ENCODE assay signal across 17 cellular contexts in the genomic region with DNA sequence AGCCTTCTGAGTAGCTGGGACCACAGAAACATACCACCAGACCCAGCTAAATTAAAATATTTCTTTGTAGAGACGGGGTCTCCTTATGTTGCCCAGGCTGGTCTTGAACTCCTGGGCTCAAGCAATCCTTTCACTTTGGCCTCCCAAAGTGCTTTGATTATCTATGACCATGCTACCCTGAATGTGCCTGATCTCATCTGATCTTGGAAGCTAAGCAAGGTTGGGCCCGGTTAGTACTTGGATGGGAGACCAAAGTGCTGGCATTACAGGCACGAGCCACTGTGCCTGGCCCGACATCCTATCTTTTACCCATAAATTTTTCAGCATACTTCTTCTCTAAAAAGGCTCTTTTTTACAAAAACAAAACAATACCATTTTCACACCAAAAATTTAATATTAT.
A peak's percentile ranks its signal among the peaks of the same experiment; 100 is the strongest.
DNase-seq lines count a peak whose midpoint lies in the region; ATAC-seq, FAIRE-seq and TF ChIP-seq lines count a peak whose summit lies in the region.
"Had no signal": no experiment of that assay in that cellular context is flagged by ENCODE, and none has a peak within 500 bp of the region (broad histone marks: within the 10 kb centered on the region; RNA-seq: fewer than 3 reads in every experiment).

No MANE protein-coding gene starts in this region.

- TF ChIP-seq CTCF in HepG2 (CRISPR knock-in tag; IDR thresholded peaks at IDR 0.05) (no peak), right lobe of liver (IDR thresholded peaks at IDR 0.05) (no peak), mesothelial cell of epicardium (IDR thresholded peaks at IDR 0.05; ENCODE audit: unreplicated experiment) (no peak)

- H3K9me3 Mint-ChIP-seq in activated T-helper 17 cell treated with anti-CD3 and anti-CD28 coated beads, Interleukin-2, amount 50 U/mL, for 72 hours: peaks cover 4% of the 10 kb centered on the region
- H3K9me3 Mint-ChIP-seq in mesothelial cell of epicardium: no peaks in the 10 kb centered on the region
- no peaks in the 10 kb centered on the region for H3K9me3 Mint-ChIP-seq in stimulated activated effector memory CD8-positive, alpha-beta T cell treated with anti-CD3 and anti-CD28 coated beads, Interleukin-12 subunit alpha, Interleukin-12 subunit beta, amount 100 ng/mL, for 72 hours
- H3K9me3 Mint-ChIP-seq: CD8-positive, alpha-beta T cell had no signal

- H3K4me3 ChIP-seq in HepG2 (replicated peaks in 1 of 3; ENCODE audit: insufficient read depth in 1 of 3, low read depth in 2 of 3, low read length in 3 of 3) (no peak overlapping the region), right lobe of liver (no peak overlapping the region)

- no peaks in the 10 kb centered on the region for H4K20me1 ChIP-seq in HepG2 (ENCODE audit: insufficient read depth, low read length)

- H3K27ac Mint-ChIP-seq in activated T-helper 17 cell treated with anti-CD3 and anti-CD28 coated beads, Interleukin-2, amount 50 U/mL, for 72 hours: no peak overlapping the region
- peak overlapping the region; percentile 47 for H3K27ac Mint-ChIP-seq in mesothelial cell of epicardium
- H3K27ac Mint-ChIP-seq in stimulated activated effector memory CD8-positive, alpha-beta T cell treated with anti-CD3 and anti-CD28 coated beads, Interleukin-12 subunit alpha, Interleukin-12 subunit beta, amount 100 ng/mL, for 72 hours: no peak overlapping the region
- H3K27ac Mint-ChIP-seq: CD8-positive, alpha-beta T cell had no signal

- no peak overlapping the region for H3K9ac ChIP-seq in HepG2 (ENCODE audit: insufficient read depth, low read depth, low read length)

- intact Hi-C loops in HepG2 (cut with micrococcal nuclease; ENCODE audit: unreplicated experiment): no loop called here
- intact Hi-C loops in right lobe of liver (cut with DNase I): no loop called here

- H3K4me2 ChIP-seq in HepG2 (ENCODE audit: low read depth, low read length): no peak overlapping the region

- TF ChIP-seq EP300 in HepG2 (IDR thresholded peaks at IDR 0.05; ENCODE audit: low read depth in 2 of 2, low read length in 2 of 2): no peak
- TF ChIP-seq EP300 in HepG2 (CRISPR knock-in tag; IDR thresholded peaks at IDR 0.05; ENCODE audit: borderline replicate concordance): no peak

- no peaks in the 10 kb centered on the region for H3K4me1 Mint-ChIP-seq in activated T-helper 17 cell treated with anti-CD3 and anti-CD28 coated beads, Interleukin-2, amount 50 U/mL, for 72 hours
- H3K4me1 Mint-ChIP-seq in mesothelial cell of epicardium: peaks cover 19% of the 10 kb centered on the region
- peaks cover 5% of the 10 kb centered on the region for H3K4me1 Mint-ChIP-seq in stimulated activated effector memory CD8-positive, alpha-beta T cell treated with anti-CD3 and anti-CD28 coated beads, Interleukin-12 subunit alpha, Interleukin-12 subunit beta, amount 100 ng/mL, for 72 hours

- FAIRE-seq in HepG2 (lab: Jason Lieb, UNC): no peak
- FAIRE-seq in GM12891 (lab: Jason Lieb, UNC): no peak

- H3K4me1 ChIP-seq in HepG2 (ENCODE audit: insufficient read depth, low read length) (no peaks in the 10 kb centered on the region), right lobe of liver (no peaks in the 10 kb centered on the region)

- ATAC-seq in HepG2 (no peak), right lobe of liver (no peak)
- no peak for ATAC-seq in activated T-helper 17 cell treated with anti-CD3 and anti-CD28 coated beads, Interleukin-2, amount 50 U/mL, for 72 hours (replicated peaks)
- no peak for ATAC-seq in stimulated activated effector memory CD8-positive, alpha-beta T cell treated with anti-CD3 and anti-CD28 coated beads, Interleukin-12 subunit alpha, Interleukin-12 subunit beta, amount 100 ng/mL, for 72 hours
- ATAC-seq: CD8-positive, alpha-beta T cell; Right ventricle myocardium inferior had no signal

- CTCF ChIA-PET in HepG2 (lab: Yijun Ruan, JAX; ENCODE audit: low intra/inter-chr PET ratio, low total read pairs): no interaction called here

- H3K79me2 ChIP-seq in HepG2 (ENCODE audit: insufficient read depth, low read length): no peaks in the 10 kb centered on the region

- in situ Hi-C loops in HepG2 (cut with HindIII; ENCODE audit: extremely low pct_ligation_motif_present, low pct_unique_long_range_greater_than_20kb): no loop called here

- no TSS peak for BruUV-seq in HepG2 (replicated peaks; lab: Mats Ljungman, UMichigan)

- H3K27me3 ChIP-seq in HepG2 (ENCODE audit: control insufficient read depth in 1 of 2, insufficient read depth in 2 of 2, low read length in 2 of 2) (no peaks in the 10 kb centered on the region), right lobe of liver (no peaks in the 10 kb centered on the region)
- H3K27me3 ChIP-seq: BE2C had no signal

- no peak overlapping the region for H3K27ac ChIP-seq in HepG2 (ENCODE audit: extremely low read length, insufficient read depth, low read length)
- no peak overlapping the region for H3K27ac ChIP-seq in right lobe of liver

- peaks cover 32% of the 10 kb centered on the region for H3K36me3 Mint-ChIP-seq in activated T-helper 17 cell treated with anti-CD3 and anti-CD28 coated beads, Interleukin-2, amount 50 U/mL, for 72 hours (ENCODE audit: low read depth)
- peaks cover 8% of the 10 kb centered on the region for H3K36me3 Mint-ChIP-seq in mesothelial cell of epicardium
- H3K36me3 Mint-ChIP-seq in stimulated activated effector memory CD8-positive, alpha-beta T cell treated with anti-CD3 and anti-CD28 coated beads, Interleukin-12 subunit alpha, Interleukin-12 subunit beta, amount 100 ng/mL, for 72 hours: no peaks in the 10 kb centered on the region

- H2AFZ ChIP-seq in HepG2 (ENCODE audit: low read length): no peak overlapping the region

- 96% methylated on average over 4 of the region's 4 CpGs for WGBS in HepG2 (ENCODE audit: low lambda C conversion rate)
- whole genome bisulfite sequencing in right lobe of liver (ENCODE audit: insufficient coverage, low coverage, low lambda C conversion rate, missing lambda C conversion rate): 95% methylated on average over 4 of the region's 4 CpGs

- H3K9me3 ChIP-seq in HepG2 (ENCODE audit: low read length) (no peaks in the 10 kb centered on the region), right lobe of liver (no peaks in the 10 kb centered on the region)
- H3K9me3 ChIP-seq: BE2C had no signal

- H3K36me3 ChIP-seq in HepG2 (replicated peaks in 1 of 2; ENCODE audit: control insufficient read depth in 1 of 2, insufficient read depth in 2 of 2, low read length in 2 of 2): no peaks in the 10 kb centered on the region; a peak in 2 of 5 replicates
- no peaks in the 10 kb centered on the region for H3K36me3 ChIP-seq in right lobe of liver
- H3K36me3 ChIP-seq: BE2C had no signal

- H3K27me3 Mint-ChIP-seq in activated T-helper 17 cell treated with anti-CD3 and anti-CD28 coated beads, Interleukin-2, amount 50 U/mL, for 72 hours: no peaks in the 10 kb centered on the region
- H3K27me3 Mint-ChIP-seq in mesothelial cell of epicardium (ENCODE audit: low read depth): no peaks in the 10 kb centered on the region

- H3K4me3 Mint-ChIP-seq in activated T-helper 17 cell treated with anti-CD3 and anti-CD28 coated beads, Interleukin-2, amount 50 U/mL, for 72 hours: peak overlapping the region; percentile 33
- H3K4me3 Mint-ChIP-seq in mesothelial cell of epicardium: peak overlapping the region; percentile 78
- peak overlapping the region; percentile 11 for H3K4me3 Mint-ChIP-seq in stimulated activated effector memory CD8-positive, alpha-beta T cell treated with anti-CD3 and anti-CD28 coated beads, Interleukin-12 subunit alpha, Interleukin-12 subunit beta, amount 100 ng/mL, for 72 hours

- TF ChIP-seq POLR2A in HepG2 (IDR thresholded peaks at IDR 0.05; ENCODE audit: insufficient read depth in 1 of 2, low read depth in 2 of 2, low read length in 2 of 2): no peak
- TF ChIP-seq POLR2A in right lobe of liver (IDR thresholded peaks at IDR 0.05): no peak
- no peak for TF ChIP-seq POLR2A in GM12891 (IDR thresholded peaks at IDR 0.05; ENCODE audit: low read depth, low read length)

- no peak for TF ChIP-seq RAD21 in HepG2 (CRISPR knock-in tag; IDR thresholded peaks at IDR 0.05)

- POLR2A ChIA-PET in HepG2 (lab: Yijun Ruan, JAX): no interaction called here

- DNase-seq in HepG2 (ENCODE audit: low spot score) (no peak), right lobe of liver (no peak), mesothelial cell of epicardium (ENCODE audit: low spot score in 2 of 2, unreplicated experiment in 2 of 2) (no peak), anterior cingulate cortex (lab: John Stamatoyannopoulos, UW) (no peak), GM12891 (ENCODE audit: insufficient read length, low spot score) (no peak), RKO (ENCODE audit: low spot score) (no peak)
- DNase-seq in stimulated activated effector memory CD8-positive, alpha-beta T cell treated with anti-CD3 and anti-CD28 coated beads, Interleukin-12 subunit alpha, Interleukin-12 subunit beta, amount 100 ng/mL, for 72 hours (ENCODE audit: low spot score in 2 of 2): peak in 1 of 2 donors; percentile 41
- DNase-seq: BE2C; CD8-positive, alpha-beta T cell; H7; MM.1S; NCI-H1105 treated with DMSO at 0.1 percent for 48 hours; NCI-H187; NCI-H2171; NCI-H82 had no signal

TF ChIP-seq in HepG2, 621 proteins besides CTCF, POLR2A, EP300 and RAD21:
- TF ChIP-seq GTF3A (CRISPR knock-in tag; conservative IDR thresholded peaks at IDR 0.05) (peak; percentile 97), ZNF224 (CRISPR knock-in tag; IDR thresholded peaks at IDR 0.05) (no peak)

TF ChIP-seq in GM12891, 5 proteins besides CTCF, POLR2A, EP300 and RAD21:
- TF ChIP-seq POU2F2 (IDR thresholded peaks at IDR 0.05; ENCODE audit: low read depth, low read length): no peak

Comparison
In these comparisons a context has a peak if more than half of its experiments do, and no peak if none do; other contexts are left out.
1. H3K4me3 Mint-ChIP-seq: peak in every context shown above with its lines; median percentile 78 in mesothelial cell of epicardium; 33 in activated T-helper 17 cell treated with anti-CD3 and anti-CD28 coated beads, Interleukin-2, amount 50 U/mL, for 72 hours; 11 in stimulated activated effector memory CD8-positive, alpha-beta T cell treated with anti-CD3 and anti-CD28 coated beads, Interleukin-12 subunit alpha, Interleukin-12 subunit beta, amount 100 ng/mL, for 72 hours.